ENCODE assay signal across 12 cellular contexts in the genomic region with DNA sequence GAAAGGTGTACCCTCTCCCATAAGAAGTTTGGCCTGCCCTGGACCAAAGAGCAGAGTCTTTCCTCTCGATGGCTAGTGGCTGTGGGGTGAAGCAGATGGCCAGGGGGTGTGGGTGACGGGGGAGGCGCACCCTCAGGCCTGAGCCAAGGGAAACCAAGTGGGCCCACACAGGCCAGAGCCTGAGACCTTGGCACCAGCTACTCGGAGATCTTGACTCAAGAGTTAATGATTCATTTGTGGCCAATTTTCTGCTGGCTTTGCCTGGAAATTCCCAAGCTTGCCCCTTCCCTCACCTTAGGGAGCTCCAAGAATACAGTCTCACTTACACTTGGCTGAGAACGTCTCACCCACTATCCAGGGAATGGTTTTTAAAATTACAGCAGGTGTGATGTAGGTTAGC. TPM values are rescaled to one million over a fixed set of nuclear protein-coding genes. Genes with fewer than 3 reads are reported as not detected.
DNase-seq lines count a peak whose midpoint lies in the region; ATAC-seq and TF ChIP-seq lines count a peak whose summit lies in the region.
"Had no signal": no experiment of that assay in that cellular context is flagged by ENCODE, and none has a peak within 500 bp of the region (broad histone marks: within the 10 kb centered on the region; RNA-seq: fewer than 3 reads in every experiment).

No MANE protein-coding gene starts in this region.

- no peak overlapping the region for H3K27ac Mint-ChIP-seq in activated CD4-positive, alpha-beta T cell treated with anti-CD3 and anti-CD28 coated beads, Interleukin-2, amount 10 ng/mL, durations not matched to agents 24 days and 14 days
- H3K27ac Mint-ChIP-seq: dendritic cell treated with granulocyte-macrophage colony-stimulating factor and Interleukin-4, amounts not matched to agents 40 ng/mL and 50 ng/mL, for 4 days had no signal

- 20 to 54% methylated on average over 1 to 4 of the region's 5 CpGs for WGBS in esophagus squamous epithelium, 2 donors

- no peak overlapping the region for H3K4me3 Mint-ChIP-seq in activated CD4-positive, alpha-beta T cell treated with anti-CD3 and anti-CD28 coated beads, Interleukin-2, amount 10 ng/mL, durations not matched to agents 24 days and 14 days
- H3K4me3 Mint-ChIP-seq: CD4-positive, CD25-positive, alpha-beta regulatory T cell; dendritic cell treated with granulocyte-macrophage colony-stimulating factor and Interleukin-4, amounts not matched to agents 40 ng/mL and 50 ng/mL, for 4 days had no signal

- peaks cover 0 to 51% (median 6%) of the 10 kb centered on the region in 3 donors for H3K36me3 ChIP-seq in esophagus squamous epithelium

- no peak for TF ChIP-seq CTCF in AG10803 (conservative IDR thresholded peaks at IDR 0.05; ENCODE audit: low read length)
- TF ChIP-seq CTCF in esophagus squamous epithelium (IDR thresholded peaks at IDR 0.05) = no peak
- TF ChIP-seq CTCF in omental fat pad (IDR thresholded peaks at IDR 0.05) = no peak

- H3K4me3 ChIP-seq in AG10803 (ENCODE audit: low read length) (no peak overlapping the region), esophagus squamous epithelium (no peak overlapping the region)

- H3K36me3 Mint-ChIP-seq in activated CD4-positive, alpha-beta T cell treated with anti-CD3 and anti-CD28 coated beads, Interleukin-2, amount 10 ng/mL, durations not matched to agents 24 days and 14 days (ENCODE audit: low read depth) = no peaks in the 10 kb centered on the region
- H3K36me3 Mint-ChIP-seq: CD4-positive, CD25-positive, alpha-beta regulatory T cell had no signal

- no peaks in the 10 kb centered on the region for H3K27me3 Mint-ChIP-seq in activated CD4-positive, alpha-beta T cell treated with anti-CD3 and anti-CD28 coated beads, Interleukin-2, amount 10 ng/mL, durations not matched to agents 24 days and 14 days
- H3K27me3 Mint-ChIP-seq: CD4-positive, CD25-positive, alpha-beta regulatory T cell; dendritic cell treated with granulocyte-macrophage colony-stimulating factor and Interleukin-4, amounts not matched to agents 40 ng/mL and 50 ng/mL, for 4 days had no signal

- H3K4me1 ChIP-seq in esophagus squamous epithelium = peaks cover 31 to 100% (median 58%) of the 10 kb centered on the region in 3 donors

- ATAC-seq in omental fat pad (ENCODE audit: low FRiP score) (peak; percentile 19), GM21737 (IDR thresholded peaks at IDR 0.05; ENCODE audit: unreplicated experiment) (no peak)

- H3K4me1 Mint-ChIP-seq in activated CD4-positive, alpha-beta T cell treated with anti-CD3 and anti-CD28 coated beads, Interleukin-2, amount 10 ng/mL, durations not matched to agents 24 days and 14 days = peaks cover 8% of the 10 kb centered on the region

- no peaks in the 10 kb centered on the region for H3K27me3 ChIP-seq in esophagus squamous epithelium

- intact Hi-C loops in esophagus squamous epithelium (cut with DNase I) = no loop called here
- intact Hi-C loops in activated CD4-positive, alpha-beta T cell treated with anti-CD3 and anti-CD28 coated beads, Interleukin-2, amount 10 ng/mL, durations not matched to agents 24 days and 14 days (cut with micrococcal nuclease) = no loop called here

- H3K9me3 ChIP-seq in esophagus squamous epithelium = no peaks in the 10 kb centered on the region

- DNase-seq in AG10803 (ENCODE audit: low read depth) (peak; percentile 52), NCI-H226 (peak; percentile 70), esophagus squamous epithelium (lab: John Stamatoyannopoulos, UW) (no peak), omental fat pad (ENCODE audit: low spot score) (no peak)
- no peak for DNase-seq in effector CD8-positive, alpha-beta T cell (lab: John Stamatoyannopoulos, UW)
- DNase-seq in activated CD4-positive, alpha-beta T cell treated with anti-CD3 and anti-CD28 coated beads, Interleukin-2, amount 10 ng/mL, durations not matched to agents 24 days and 14 days = no peak
- DNase-seq in stimulated activated CD4-positive, alpha-beta T cell treated with anti-CD3 and anti-CD28 coated beads, Interleukin-1b, Interleukin-23, amount 100 ng/mL, for 48 hours = no peak
- DNase-seq: CD4-positive, CD25-positive, alpha-beta regulatory T cell; NCI-H1436; occipital lobe had no signal

- H3K27ac ChIP-seq in esophagus squamous epithelium = peak overlapping the region; percentile 1 to 88 (median 80)

- no peaks in the 10 kb centered on the region for H3K9me3 Mint-ChIP-seq in activated CD4-positive, alpha-beta T cell treated with anti-CD3 and anti-CD28 coated beads, Interleukin-2, amount 10 ng/mL, durations not matched to agents 24 days and 14 days
- H3K9me3 Mint-ChIP-seq: CD4-positive, CD25-positive, alpha-beta regulatory T cell; dendritic cell treated with granulocyte-macrophage colony-stimulating factor and Interleukin-4, amounts not matched to agents 40 ng/mL and 50 ng/mL, for 4 days had no signal

- no peak for TF ChIP-seq POLR2A in esophagus squamous epithelium (IDR thresholded peaks at IDR 0.05)

RNA-seq across cellular contexts. Expression of gene ZMIZ1, which starts 42.7 kb away (rescaled TPM):
- total RNA-seq in esophagus squamous epithelium (10 to 100 TPM; 28.2 to 79.5 (median 40.4) TPM), omental fat pad (10 to 100 TPM; 24.2 to 64.8 (median 43.1) TPM)
- 66.3 and 71.7 TPM in 2 replicates for total RNA-seq in activated CD4-positive, alpha-beta T cell treated with anti-CD3 and anti-CD28 coated beads, Interleukin-2, amount 10 ng/mL, durations not matched to agents 24 days and 14 days

Comparison
In these comparisons a context has a peak if more than half of its experiments do, and no peak if none do; other contexts are left out.
1. DNase-seq: peak in AG10803 (single experiment) and NCI-H226 (single experiment); none in esophagus squamous epithelium (single experiment), omental fat pad (single experiment), effector CD8-positive, alpha-beta T cell (single experiment), activated CD4-positive, alpha-beta T cell treated with anti-CD3 and anti-CD28 coated beads, Interleukin-2, amount 10 ng/mL, durations not matched to agents 24 days and 14 days (single experiment) and stimulated activated CD4-positive, alpha-beta T cell treated with anti-CD3 and anti-CD28 coated beads, Interleukin-1b, Interleukin-23, amount 100 ng/mL, for 48 hours (single experiment).